Comparison of ENCODE assay signal across 8 cellular contexts in genomic region chr9:137253717-137254623, GRCh38. TPM values are rescaled to one million over a fixed set of nuclear protein-coding genes. Genes with fewer than 3 reads are reported as not detected.
DNase-seq lines count a peak whose midpoint lies in the region; ATAC-seq and TF ChIP-seq lines count a peak whose summit lies in the region.

No MANE protein-coding gene starts in this region.

- in situ Hi-C loops in transverse colon (cut with MboI; ENCODE audit: low pct_ligation_motif_present in 1 of 4, low pct_unique_long_range_greater_than_20kb in 1 of 4, low sequenced_read_pairs in 3 of 4), result no loop called here

- H3K36me3 ChIP-seq in ascending aorta (peaks cover 0 to 17% of the 10 kb centered on the region in 2 donors), right lobe of liver (peaks cover 0 to 15% (median 0%) of the 10 kb centered on the region in 4 donors), transverse colon (peaks cover 0 to 6% (median 2%) of the 10 kb centered on the region in 4 donors)

- H3K27me3 Mint-ChIP-seq in activated T-cell treated with anti-CD3 and anti-CD28 coated beads, Interleukin-2, amount 50 U/mL, for 24 hours, result no peaks in the 10 kb centered on the region

- peak overlapping the region; percentile 91 for H3K4me3 Mint-ChIP-seq in activated T-cell treated with anti-CD3 and anti-CD28 coated beads, Interleukin-2, amount 50 U/mL, for 24 hours

- H3K27ac ChIP-seq in ascending aorta (peak overlapping the region in 1 of 2 donors; percentile 43), right lobe of liver (peak overlapping the region in 1 of 3 donors; percentile 70), transverse colon (peak overlapping the region; percentile 88 to 91 (median 89))

- peaks cover 10 to 20% of the 10 kb centered on the region in 2 donors for H3K4me1 ChIP-seq in ascending aorta
- H3K4me1 ChIP-seq in right lobe of liver, result peaks cover 0 to 16% (median 3%) of the 10 kb centered on the region in 4 donors
- H3K4me1 ChIP-seq in transverse colon, result peaks cover 21 to 31% (median 24%) of the 10 kb centered on the region in 4 donors

- peaks cover 23% of the 10 kb centered on the region for H3K4me1 Mint-ChIP-seq in activated T-cell treated with anti-CD3 and anti-CD28 coated beads, Interleukin-2, amount 50 U/mL, for 24 hours (ENCODE audit: low read depth)

- ATAC-seq in right lobe of liver (peak; percentile 44 to 67 (median 58)), GM18868 (IDR thresholded peaks at IDR 0.05; ENCODE audit: unreplicated experiment) (no peak), HG03097 (IDR thresholded peaks at IDR 0.05; ENCODE audit: low FRiP score, unreplicated experiment) (no peak), HG03521 (IDR thresholded peaks at IDR 0.05; ENCODE audit: unreplicated experiment) (no peak)

- H3K27me3 ChIP-seq in ascending aorta (no peaks in the 10 kb centered on the region), right lobe of liver (no peaks in the 10 kb centered on the region), transverse colon (no peaks in the 10 kb centered on the region)

- H3K9me3 ChIP-seq in ascending aorta, result no peaks in the 10 kb centered on the region
- H3K9me3 ChIP-seq in right lobe of liver, result no peaks in the 10 kb centered on the region
- H3K9me3 ChIP-seq in transverse colon, result no peaks in the 10 kb centered on the region

- H3K4me3 ChIP-seq in ascending aorta (peak overlapping the region; percentile 88 to 98), right lobe of liver (peak overlapping the region; percentile 97 to 100 (median 98)), transverse colon (peak overlapping the region; percentile 67 to 98 (median 92))

- intact Hi-C loops in ascending aorta (cut with DNase I), result loop anchor here (2.0 kb wide), 1 partner anchor 23 kb away; the partner anchor contains the start of gene TOR4A
- intact Hi-C loops in right lobe of liver (cut with DNase I), result no loop called here
- intact Hi-C loops in transverse colon (cut with DNase I; ENCODE audit: low total_unique reads), result no loop called here

- no peak for TF ChIP-seq EP300 in transverse colon (IDR thresholded peaks at IDR 0.05; ENCODE audit: low read depth)

- no peak for DNase-seq in activated T-cell treated with anti-CD3 and anti-CD28 coated beads, Interleukin-2, amount 50 U/mL, for 24 hours
- DNase-seq in activated T-cell treated with anti-CD3 and anti-CD28 coated beads for 4 hours, result no peak
- DNase-seq in ascending aorta (ENCODE audit: low spot score in 2 of 2), result no peak
- peak in 2 of 3 donors; percentile 80 to 84 for DNase-seq in right lobe of liver
- DNase-seq in transverse colon, result no peak

- WGBS in right lobe of liver (ENCODE audit: insufficient coverage, low coverage, low lambda C conversion rate, missing lambda C conversion rate), result 35% methylated on average over 7 of the region's 21 CpGs
- 45% methylated on average over 20 of the region's 21 CpGs; no CpG with 5 or more reads in 1 of the 2 donors for WGBS in transverse colon (ENCODE audit: low coverage in 1 of 2), 2 donors

- H3K27ac Mint-ChIP-seq in activated T-cell treated with anti-CD3 and anti-CD28 coated beads, Interleukin-2, amount 50 U/mL, for 24 hours, result peak overlapping the region; percentile 86

- no peak for TF ChIP-seq POLR2A in right lobe of liver (IDR thresholded peaks at IDR 0.05)
- TF ChIP-seq POLR2A in transverse colon (IDR thresholded peaks at IDR 0.05), result no peak

- TF ChIP-seq CTCF in ascending aorta (IDR thresholded peaks at IDR 0.05), result no peak
- no peak for TF ChIP-seq CTCF in right lobe of liver (IDR thresholded peaks at IDR 0.05)
- no peak for TF ChIP-seq CTCF in transverse colon (IDR thresholded peaks at IDR 0.05)

- peaks cover 27% of the 10 kb centered on the region for H3K36me3 Mint-ChIP-seq in activated T-cell treated with anti-CD3 and anti-CD28 coated beads, Interleukin-2, amount 50 U/mL, for 24 hours (ENCODE audit: low read depth)

- H3K9me3 Mint-ChIP-seq in activated T-cell treated with anti-CD3 and anti-CD28 coated beads, Interleukin-2, amount 50 U/mL, for 24 hours, result no peaks in the 10 kb centered on the region

RNA-seq across cellular contexts. Expression of gene NELFB, which starts 1.2 kb away (rescaled TPM):
- total RNA-seq in ascending aorta (71.7 TPM), right lobe of liver (10 to 100 TPM; 15.6 to 21.6 (median 20.1) TPM), transverse colon (10 to 100 TPM; 28.1 to 90.5 (median 53.9) TPM)

RNA-seq across cellular contexts. Expression of gene STPG3, which starts 2.9 kb away (rescaled TPM):
- not detected for total RNA-seq in ascending aorta
- total RNA-seq in right lobe of liver, result not detected
- not detected for total RNA-seq in transverse colon

RNA-seq across cellular contexts. Expression of gene TUBB4B, which starts 12.9 kb away (rescaled TPM):
- total RNA-seq in ascending aorta (403 TPM), right lobe of liver (100 to 1,000 TPM in 5 of 6 experiments, 10 to 100 TPM in 1; 88.4 to 274 (median 124) TPM), transverse colon (100 to 1,000 TPM; 223 to 390 (median 348) TPM)

RNA-seq across cellular contexts. Expression of gene SLC34A3, which starts 23.3 kb away (rescaled TPM):
- total RNA-seq in ascending aorta (not detected), right lobe of liver (not detected), transverse colon (not detected)

RNA-seq across cellular contexts. Expression of gene TOR4A, which starts 23.6 kb away (rescaled TPM):
- total RNA-seq in ascending aorta (38.3 TPM), right lobe of liver (1 to 10 TPM; 2.2 to 4.9 (median 3.7) TPM), transverse colon (100 to 1,000 TPM in 1 of 4 donors, 10 to 100 TPM in 3; 49.2 to 121 (median 71.7) TPM)

Comparison
In these comparisons a context has a peak if more than half of its experiments do, and no peak if none do; other contexts are left out.
1. DNase-seq: peak in right lobe of liver (2 of 3); none in activated T-cell treated with anti-CD3 and anti-CD28 coated beads, Interleukin-2, amount 50 U/mL, for 24 hours (single experiment), activated T-cell treated with anti-CD3 and anti-CD28 coated beads for 4 hours (single experiment), ascending aorta (0 of 2) and transverse colon (single experiment).
2. ATAC-seq: peak in right lobe of liver (4 of 4); none in GM18868 (single experiment), HG03097 (single experiment) and HG03521 (single experiment).
3. Peak in every context shown above with its lines, with median percentiles within 50 percentile points of each other: H3K4me3 ChIP-seq.